8 cellular contexts compared by ENCODE assay signal in genomic region chr5:78269088-78269703, GRCh38. TPM values are rescaled to one million over a fixed set of nuclear protein-coding genes. Genes with fewer than 3 reads are reported as not detected.
A peak's percentile ranks its signal among the peaks of the same experiment; 100 is the strongest.
DNase-seq lines count a peak whose midpoint lies in the region; ATAC-seq, FAIRE-seq and TF ChIP-seq lines count a peak whose summit lies in the region.

No MANE protein-coding gene starts in this region.

- no peak overlapping the region for H3K27ac ChIP-seq in GM23248

- TF ChIP-seq CTCF in kidney epithelial cell (IDR thresholded peaks at IDR 0.05; ENCODE audit: insufficient read depth, low read length, poor library complexity, severe bottlenecking), result peak; percentile 21

- FAIRE-seq in TTC549 (lab: Jason Lieb, UNC), result peak; percentile 73

- in situ Hi-C loops in GM23248 (cut with MboI), result no loop called here

- peaks cover 90% of the 10 kb centered on the region for H3K79me2 ChIP-seq in GM23248 (ENCODE audit: insufficient read depth)

- H3K4me2 ChIP-seq in GM23248 (ENCODE audit: unreplicated experiment), result no peak overlapping the region

- peaks cover 14% of the 10 kb centered on the region; the same call in 1 of the 2 replicates for H4K20me1 ChIP-seq in GM23248 (ENCODE audit: insufficient read depth)

- H3K36me3 ChIP-seq in GM23248 (ENCODE audit: low read depth) (peaks cover 16% of the 10 kb centered on the region), kidney epithelial cell (ENCODE audit: control insufficient read depth, insufficient read depth, low read length) (no peaks in the 10 kb centered on the region)

- H3F3A ChIP-seq in GM23248 (ENCODE audit: insufficient read depth), result no peaks in the 10 kb centered on the region

- H3K4me3 ChIP-seq in GM23248 (no peak overlapping the region), kidney epithelial cell (ENCODE audit: low read depth, low read length) (no peak overlapping the region)

- H3K4me1 ChIP-seq in GM23248 (ENCODE audit: insufficient read depth), result 0 out of 2 replicates have a peak, but pooled peaks cover 8% of the 10 kb centered on the region

- no peak overlapping the region for H3K9ac ChIP-seq in GM23248

- H2AFZ ChIP-seq in GM23248, result no peak overlapping the region

- DNase-seq in AML-193 (lab: John Stamatoyannopoulos, UW), result peak; percentile 29 to 35
- DNase-seq in GM23248, result peak; percentile 39
- DNase-seq in kidney epithelial cell (ENCODE audit: low read depth), result no peak
- no peak for DNase-seq in GM19240 (ENCODE audit: insufficient read length, low spot score)
- DNase-seq in activated CD4-positive, alpha-beta T cell treated with anti-CD3 and anti-CD28 coated beads, Interleukin-2, amount 50 U/mL, for 48 hours, result no peak
- no peak for DNase-seq in NCI-H1930 (lab: John Stamatoyannopoulos, UW)

- no peak for ATAC-seq in HG02938 (IDR thresholded peaks at IDR 0.05; ENCODE audit: unreplicated experiment)

- H3K27me3 ChIP-seq in GM23248 (replicated peaks; ENCODE audit: insufficient read depth) (no peaks in the 10 kb centered on the region), kidney epithelial cell (ENCODE audit: control insufficient read depth, insufficient read depth, low read length) (no peaks in the 10 kb centered on the region)

- no peaks in the 10 kb centered on the region for H3K9me3 ChIP-seq in GM23248 (ENCODE audit: low read depth)

- H3K9me2 ChIP-seq in GM23248 (ENCODE audit: insufficient read depth), result no peaks in the 10 kb centered on the region

RNA-seq across cellular contexts. Expression of gene AP3B1, which starts 25.3 kb away (rescaled TPM):
- total RNA-seq in GM23248 (2014; rRNA removed; shearing (Covaris generic)), result 46.7 and 49.7 TPM in 2 replicates
- 40.3 and 43.3 TPM in 2 replicates for polyA plus RNA-seq in GM23248 (2016; fragmentation: Nextera tagmentation; extraction: Ambion mirVana)
- total RNA-seq in kidney epithelial cell, result 30.6 and 36.4 TPM in 2 replicates

Comparison
In these comparisons a context has a peak if more than half of its experiments do, and no peak if none do; other contexts are left out.
1. DNase-seq: peak in AML-193 (2 of 2) and GM23248 (single experiment); none in kidney epithelial cell (single experiment), GM19240 (single experiment), activated CD4-positive, alpha-beta T cell treated with anti-CD3 and anti-CD28 coated beads, Interleukin-2, amount 50 U/mL, for 48 hours (0 of 2) and NCI-H1930 (0 of 2).